ENCODE assay signal across 8 cellular contexts in the genomic region with DNA sequence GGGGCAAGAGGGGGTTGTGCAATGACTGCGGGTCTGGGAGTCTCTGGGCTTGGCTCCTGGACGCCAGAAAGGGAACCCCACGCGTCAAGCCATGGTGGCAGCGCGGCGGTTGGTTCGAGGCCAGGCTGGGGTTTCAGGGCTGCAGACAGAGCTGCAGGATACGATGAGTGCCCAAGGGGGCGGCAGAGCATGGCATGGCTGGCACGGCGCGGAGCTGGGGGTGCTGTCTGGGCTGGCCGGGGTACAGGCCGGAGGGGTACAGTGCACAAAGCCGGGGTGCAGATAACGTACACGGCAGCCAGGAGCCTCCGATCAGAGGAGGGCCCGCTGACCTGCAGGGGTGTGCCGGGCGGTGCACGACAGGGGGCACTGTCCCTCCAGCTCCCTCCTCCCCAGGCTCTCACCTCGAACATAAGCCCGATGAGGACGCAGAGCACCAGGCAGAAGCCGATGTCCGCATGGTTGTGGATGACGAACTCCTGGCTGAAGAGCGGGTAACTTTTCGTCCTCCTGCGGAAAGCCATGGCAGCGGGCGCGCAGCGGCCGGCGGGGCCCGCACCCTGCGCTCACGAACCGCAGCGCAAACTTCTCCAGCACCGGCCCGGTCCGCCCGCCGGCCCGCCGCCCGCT. TPM values are rescaled to one million over a fixed set of nuclear protein-coding genes. Genes with fewer than 3 reads are reported as not detected.
A peak's percentile ranks its signal among the peaks of the same experiment; 100 is the strongest.
DNase-seq lines count a peak whose midpoint lies in the region; ATAC-seq and TF ChIP-seq lines count a peak whose summit lies in the region.

No MANE protein-coding gene starts in this region.

- peaks cover 40% of the 10 kb centered on the region for H3K4me1 Mint-ChIP-seq in activated CD4-positive, alpha-beta memory T cell treated with anti-CD3 and anti-CD28 coated beads, Interleukin-2, amount 10 ng/mL, durations not matched to agents 7 days and 5 days

- DNase-seq in AML-193 (lab: John Stamatoyannopoulos, UW) (peak; percentile 62 to 67), NCI-H748 (lab: John Stamatoyannopoulos, UW; ENCODE audit: unreplicated experiment) (peak; percentile 89), epithelial cell of esophagus (ENCODE audit: low read depth) (peak; percentile 70)
- DNase-seq in activated CD4-positive, alpha-beta memory T cell treated with anti-CD3 and anti-CD28 coated beads, Interleukin-2, amount 10 ng/mL, durations not matched to agents 7 days and 5 days, result peak; percentile 65
- DNase-seq in stimulated activated naive CD4-positive, alpha-beta T cell (lab: John Stamatoyannopoulos, UW), result peak in 5 of 6 experiments; percentile 20 to 64 (median 56)

- no peaks in the 10 kb centered on the region for H3K9me3 ChIP-seq in mucosa of stomach (ENCODE audit: control insufficient read depth, low read length)

- no peaks in the 10 kb centered on the region for H3K36me3 ChIP-seq in mucosa of stomach (ENCODE audit: control insufficient read depth, insufficient read depth, low read length)

- H3K36me3 Mint-ChIP-seq in activated CD4-positive, alpha-beta memory T cell treated with anti-CD3 and anti-CD28 coated beads, Interleukin-2, amount 10 ng/mL, durations not matched to agents 7 days and 5 days (ENCODE audit: low read depth), result no peaks in the 10 kb centered on the region

- ATAC-seq in GM18858 (IDR thresholded peaks at IDR 0.05; ENCODE audit: unreplicated experiment) (peak; percentile 44), HG03066 (IDR thresholded peaks at IDR 0.05; ENCODE audit: low read depth, unreplicated experiment) (peak; percentile 49)

- TF ChIP-seq CTCF in epithelial cell of esophagus (IDR thresholded peaks at IDR 0.05; ENCODE audit: insufficient read depth, low read depth, low read length, missing control alignments), result peak; percentile 14

- peak overlapping the region; percentile 64 for H3K4me3 Mint-ChIP-seq in activated CD4-positive, alpha-beta memory T cell treated with anti-CD3 and anti-CD28 coated beads, Interleukin-2, amount 10 ng/mL, durations not matched to agents 7 days and 5 days

- no peaks in the 10 kb centered on the region for H3K9me3 Mint-ChIP-seq in activated CD4-positive, alpha-beta memory T cell treated with anti-CD3 and anti-CD28 coated beads, Interleukin-2, amount 10 ng/mL, durations not matched to agents 7 days and 5 days

- H3K4me3 ChIP-seq in epithelial cell of esophagus (ENCODE audit: low read length) (peak overlapping the region; percentile 73), mucosa of stomach (ENCODE audit: low read length) (peak overlapping the region; percentile 72)

- POLR2A ChIA-PET in activated CD4-positive, alpha-beta memory T cell treated with anti-CD3 and anti-CD28 coated beads, Interleukin-2, amount 10 ng/mL, durations not matched to agents 7 days and 5 days (lab: Charles Lee), result interaction anchor here (0.7 to 2.8 kb wide), 9 partner anchors 10 to 1183 kb away, joined by 3 to 9 read pairs (median 4); a partner anchor contains a TSS

- CTCF ChIA-PET in activated CD4-positive, alpha-beta memory T cell treated with anti-CD3 and anti-CD28 coated beads, Interleukin-2, amount 10 ng/mL, durations not matched to agents 7 days and 5 days (lab: Charles Lee), result interaction anchor here (0.9 to 1.8 kb wide), 6 partner anchors 22 to 211 kb away, joined by 3 to 5 read pairs (median 3); no protein-coding TSS in a partner anchor

- H3K4me1 ChIP-seq in mucosa of stomach (ENCODE audit: control insufficient read depth, insufficient read depth, low read length), result peaks cover 41% of the 10 kb centered on the region

- peak overlapping the region; percentile 11 for H3K27ac Mint-ChIP-seq in activated CD4-positive, alpha-beta memory T cell treated with anti-CD3 and anti-CD28 coated beads, Interleukin-2, amount 10 ng/mL, durations not matched to agents 7 days and 5 days

- H3K27me3 ChIP-seq in mucosa of stomach (ENCODE audit: control insufficient read depth, insufficient read depth, low read length), result no peaks in the 10 kb centered on the region

- H3K9ac ChIP-seq in mucosa of stomach (ENCODE audit: low read length), result peak overlapping the region; percentile 60

- H3K27me3 Mint-ChIP-seq in activated CD4-positive, alpha-beta memory T cell treated with anti-CD3 and anti-CD28 coated beads, Interleukin-2, amount 10 ng/mL, durations not matched to agents 7 days and 5 days, result peaks cover 12% of the 10 kb centered on the region

RNA-seq across cellular contexts. Expression of a gene that starts 0.4 kb away (rescaled TPM):
- 1 to 10 TPM; 5.7 to 6.5 TPM for total RNA-seq in activated CD4-positive, alpha-beta memory T cell treated with anti-CD3 and anti-CD28 coated beads, Interleukin-2, amount 10 ng/mL, durations not matched to agents 7 days and 5 days

Comparison
In these comparisons a context has a peak if more than half of its experiments do, and no peak if none do; other contexts are left out.
1. Peak in every context shown above with its lines: DNase-seq, ATAC-seq and H3K4me3 ChIP-seq.